In genomic region chr1:98018074-98018473, GRCh38 we compare ENCODE assay signal across 27 cellular contexts.
"Had no signal": no experiment of that assay in that cellular context is flagged by ENCODE, and none has a peak within 500 bp of the region (broad histone marks: within the 10 kb centered on the region; RNA-seq: fewer than 3 reads in every experiment).

No MANE protein-coding gene starts in this region.

- H3K27me3 ChIP-seq: colonic mucosa, dorsolateral prefrontal cortex, esophagus muscularis mucosa, esophagus squamous epithelium, foreskin keratinocyte, gastrocnemius medialis, gastroesophageal sphincter had no signal

- H3K4me1 ChIP-seq: colonic mucosa, esophagus muscularis mucosa, esophagus squamous epithelium, foreskin keratinocyte, gastrocnemius medialis, gastroesophageal sphincter, heart left ventricle, heart right ventricle had no signal

- H3K9me3 ChIP-seq: colonic mucosa, esophagus muscularis mucosa, esophagus squamous epithelium, gastrocnemius medialis, gastroesophageal sphincter, heart left ventricle had no signal

- ATAC-seq: effector memory CD8-positive, alpha-beta T cell; esophagus mucosa; foreskin keratinocyte; gastrocnemius medialis; gastroesophageal sphincter; heart left ventricle; heart right ventricle had no signal

- H3K36me3 ChIP-seq: colonic mucosa, esophagus muscularis mucosa, esophagus squamous epithelium, gastrocnemius medialis, gastroesophageal sphincter, heart left ventricle, heart right ventricle had no signal

- DNase-seq: colonic mucosa; cortex of kidney; dermis blood vessel endothelial cell; dorsolateral prefrontal cortex; effector CD4-positive, alpha-beta T cell; effector CD8-positive, alpha-beta T cell; effector memory CD4-positive, alpha-beta T cell; effector memory CD8-positive, alpha-beta T cell; endodermal cell; erythroblast; esophagus squamous epithelium; foreskin fibroblast; foreskin keratinocyte; foreskin melanocyte; gastrocnemius medialis; glutamatergic neuron; head of caudate nucleus; heart left ventricle; heart right ventricle had no signal

- H3K4me3 ChIP-seq: colonic mucosa, coronary artery, dorsolateral prefrontal cortex, esophagus muscularis mucosa, esophagus squamous epithelium, gastrocnemius medialis, gastroesophageal sphincter, heart left ventricle, heart right ventricle had no signal

- FAIRE-seq: colon, endothelial cell of umbilical vein, frontal cortex had no signal

- H3K27ac ChIP-seq: colonic mucosa, coronary artery, dorsolateral prefrontal cortex, epithelial cell of prostate, esophagus muscularis mucosa, esophagus squamous epithelium, foreskin keratinocyte, gastrocnemius medialis, gastroesophageal sphincter, heart left ventricle, heart right ventricle had no signal
